ENCODE assay signal across 10 cellular contexts in the genomic region with DNA sequence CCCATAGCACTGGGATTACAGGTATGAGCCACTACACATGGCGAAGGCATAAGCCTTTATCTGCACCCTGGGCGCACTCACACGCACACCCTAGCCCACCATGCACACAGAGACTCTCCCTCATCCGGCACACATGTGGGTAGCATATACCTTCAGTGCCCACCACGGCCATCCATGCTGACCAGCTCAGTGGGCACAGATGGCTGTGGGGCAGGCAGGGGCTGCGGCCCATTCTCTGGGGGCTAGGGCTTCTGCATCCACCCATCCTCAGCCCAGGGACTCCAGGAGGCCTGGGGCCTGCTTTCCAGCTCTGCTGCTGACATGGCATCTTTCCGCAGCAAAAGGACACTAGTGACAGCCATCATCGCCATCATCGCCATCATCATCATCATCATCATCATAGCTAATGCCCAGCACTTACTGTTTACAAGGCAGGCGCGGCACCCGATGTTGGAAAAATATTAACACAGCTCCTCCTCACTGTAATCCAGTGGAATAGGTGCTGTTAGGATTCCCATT.
DNase-seq lines count a peak whose midpoint lies in the region; ATAC-seq and TF ChIP-seq lines count a peak whose summit lies in the region.
"Had no signal": no experiment of that assay in that cellular context is flagged by ENCODE, and none has a peak within 500 bp of the region (broad histone marks: within the 10 kb centered on the region; RNA-seq: fewer than 3 reads in every experiment).

No MANE protein-coding gene starts in this region.

- no peak for DNase-seq in CD8-positive, alpha-beta T cell
- no peak for DNase-seq in naive thymus-derived CD8-positive, alpha-beta T cell
- no peak for DNase-seq in KBM-7
- DNase-seq in NCI-H524 (lab: John Stamatoyannopoulos, UW): no peak
- DNase-seq in A172 (ENCODE audit: low spot score): no peak
- DNase-seq in CD1c-positive myeloid dendritic cell (ENCODE audit: extremely low spot score): no peak
- DNase-seq: retina had no signal

- peak overlapping the region in 6 of 10 experiments; percentile 38 to 67 (median 51); a peak in 12 of 20 replicates for H3K4me3 ChIP-seq in BLaER1 treated with 17β-estradiol and CSF1 and Interleukin-3, amounts not matched to agents 10 nM and 100 nM
- peak overlapping the region; percentile 35 for H3K4me3 ChIP-seq in CD8-positive, alpha-beta T cell (ENCODE audit: low read depth, low read length)

- H3K9ac ChIP-seq in BLaER1 treated with 17β-estradiol and CSF1 and Interleukin-3, amounts not matched to agents 10 nM and 100 nM: peak overlapping the region in 10 of 11 experiments; percentile 23 to 75 (median 57); a peak in 16 of 22 replicates

- peak overlapping the region; percentile 95 to 100 (median 98) for H3K4me2 ChIP-seq in BLaER1 treated with 17β-estradiol and CSF1 and Interleukin-3, amounts not matched to agents 10 nM and 100 nM

- H3K4me1 ChIP-seq in BLaER1 treated with 17β-estradiol and CSF1 and Interleukin-3, amounts not matched to agents 10 nM and 100 nM: peaks cover 67 to 76% (median 75%) of the 10 kb centered on the region in 10 experiments
- peaks cover 69% of the 10 kb centered on the region for H3K4me1 ChIP-seq in CD8-positive, alpha-beta T cell (ENCODE audit: insufficient read depth, low read length)

- peaks cover 25 to 48% (median 37%) of the 10 kb centered on the region in 11 experiments for H3K36me3 ChIP-seq in BLaER1 treated with 17β-estradiol and CSF1 and Interleukin-3, amounts not matched to agents 10 nM and 100 nM
- H3K36me3 ChIP-seq in CD8-positive, alpha-beta T cell (ENCODE audit: insufficient read depth, low read length): no peaks in the 10 kb centered on the region

- CTCF ChIA-PET in CD8-positive, alpha-beta T cell (lab: Charles Lee): interaction anchor here (0.8 to 5.3 kb wide), 7 partner anchors 10 to 419 kb away, joined by 3 to 26 read pairs (median 3); no protein-coding TSS in a partner anchor

- peaks cover 84 to 99% (median 93%) of the 10 kb centered on the region in 11 experiments for H4K20me1 ChIP-seq in BLaER1 treated with 17β-estradiol and CSF1 and Interleukin-3, amounts not matched to agents 10 nM and 100 nM

- no peaks in the 10 kb centered on the region for H3K9me3 Mint-ChIP-seq in CD8-positive, alpha-beta T cell
- H3K9me3 Mint-ChIP-seq in naive thymus-derived CD8-positive, alpha-beta T cell: no peaks in the 10 kb centered on the region

- ATAC-seq in CD8-positive, alpha-beta T cell: no peak
- ATAC-seq in naive thymus-derived CD8-positive, alpha-beta T cell: no peak

- POLR2A ChIA-PET in CD8-positive, alpha-beta T cell (lab: Charles Lee): interaction anchor here (3.5 kb wide), 1 partner anchor 9 kb away, joined by 20 read pairs; no protein-coding TSS in a partner anchor
- POLR2A ChIA-PET in naive thymus-derived CD8-positive, alpha-beta T cell (lab: Charles Lee): interaction anchor here (1.4 to 3.3 kb wide), 2 partner anchors 9 to 110 kb away, joined by 4 to 17 read pairs; no protein-coding TSS in a partner anchor

- H3K4me3 Mint-ChIP-seq in CD8-positive, alpha-beta T cell: peak overlapping the region; percentile 81
- H3K4me3 Mint-ChIP-seq in naive thymus-derived CD8-positive, alpha-beta T cell: peak overlapping the region; percentile 65 to 89 (median 80)

- H3K9me3 ChIP-seq in BLaER1 treated with 17β-estradiol and CSF1 and Interleukin-3, amounts not matched to agents 10 nM and 100 nM (replicated peaks in 1 of 11): peaks cover 0 to 9% (median 0%) of the 10 kb centered on the region in 11 experiments; a peak in 2 of 22 replicates
- no peaks in the 10 kb centered on the region for H3K9me3 ChIP-seq in CD8-positive, alpha-beta T cell (ENCODE audit: low read length)
- H3K9me3 ChIP-seq: thoracic aorta had no signal

- H3K27ac ChIP-seq in BLaER1 treated with 17β-estradiol and CSF1 and Interleukin-3, amounts not matched to agents 10 nM and 100 nM: peak overlapping the region in 9 of 11 experiments; percentile 26 to 88 (median 60); a peak in 13 of 22 replicates
- no peak overlapping the region for H3K27ac ChIP-seq in CD8-positive, alpha-beta T cell (ENCODE audit: low read depth, low read length)
- peak overlapping the region; percentile 7 for H3K27ac ChIP-seq in angular gyrus (ENCODE audit: low read depth, low read length)

- H3K4me1 Mint-ChIP-seq in CD8-positive, alpha-beta T cell (ENCODE audit: low read depth): peaks cover 61% of the 10 kb centered on the region
- peaks cover 27 to 75% (median 66%) of the 10 kb centered on the region in 4 donors for H3K4me1 Mint-ChIP-seq in naive thymus-derived CD8-positive, alpha-beta T cell

- TF ChIP-seq CTCF in CD8-positive, alpha-beta T cell (IDR thresholded peaks at IDR 0.05): no peak

- H3K27me3 Mint-ChIP-seq in CD8-positive, alpha-beta T cell (ENCODE audit: low read depth): no peaks in the 10 kb centered on the region
- no peaks in the 10 kb centered on the region for H3K27me3 Mint-ChIP-seq in naive thymus-derived CD8-positive, alpha-beta T cell

- peak overlapping the region; percentile 88 for H3K27ac Mint-ChIP-seq in CD8-positive, alpha-beta T cell
- peak overlapping the region; percentile 43 to 91 (median 80) for H3K27ac Mint-ChIP-seq in naive thymus-derived CD8-positive, alpha-beta T cell

- no peaks in the 10 kb centered on the region for H3K27me3 ChIP-seq in BLaER1 treated with 17β-estradiol and CSF1 and Interleukin-3, amounts not matched to agents 10 nM and 100 nM
- H3K27me3 ChIP-seq in CD8-positive, alpha-beta T cell (ENCODE audit: insufficient read depth, low read length): no peaks in the 10 kb centered on the region

- in situ Hi-C loops in KBM-7 (cut with MboI; ENCODE audit: low pct_unique_long_range_greater_than_20kb, low sequenced_read_pairs): no loop called here

- peaks cover 13% of the 10 kb centered on the region for H3K36me3 Mint-ChIP-seq in CD8-positive, alpha-beta T cell
- peaks cover 0 to 11% (median 10%) of the 10 kb centered on the region in 3 donors for H3K36me3 Mint-ChIP-seq in naive thymus-derived CD8-positive, alpha-beta T cell

- intact Hi-C loops in CD8-positive, alpha-beta T cell (cut with DNase I, micrococcal nuclease): loop anchor here (5.0 kb wide), 2 partner anchors 151 to 484 kb away; a partner anchor contains a TSS
